9 cellular contexts compared by ENCODE assay signal in the genomic region with DNA sequence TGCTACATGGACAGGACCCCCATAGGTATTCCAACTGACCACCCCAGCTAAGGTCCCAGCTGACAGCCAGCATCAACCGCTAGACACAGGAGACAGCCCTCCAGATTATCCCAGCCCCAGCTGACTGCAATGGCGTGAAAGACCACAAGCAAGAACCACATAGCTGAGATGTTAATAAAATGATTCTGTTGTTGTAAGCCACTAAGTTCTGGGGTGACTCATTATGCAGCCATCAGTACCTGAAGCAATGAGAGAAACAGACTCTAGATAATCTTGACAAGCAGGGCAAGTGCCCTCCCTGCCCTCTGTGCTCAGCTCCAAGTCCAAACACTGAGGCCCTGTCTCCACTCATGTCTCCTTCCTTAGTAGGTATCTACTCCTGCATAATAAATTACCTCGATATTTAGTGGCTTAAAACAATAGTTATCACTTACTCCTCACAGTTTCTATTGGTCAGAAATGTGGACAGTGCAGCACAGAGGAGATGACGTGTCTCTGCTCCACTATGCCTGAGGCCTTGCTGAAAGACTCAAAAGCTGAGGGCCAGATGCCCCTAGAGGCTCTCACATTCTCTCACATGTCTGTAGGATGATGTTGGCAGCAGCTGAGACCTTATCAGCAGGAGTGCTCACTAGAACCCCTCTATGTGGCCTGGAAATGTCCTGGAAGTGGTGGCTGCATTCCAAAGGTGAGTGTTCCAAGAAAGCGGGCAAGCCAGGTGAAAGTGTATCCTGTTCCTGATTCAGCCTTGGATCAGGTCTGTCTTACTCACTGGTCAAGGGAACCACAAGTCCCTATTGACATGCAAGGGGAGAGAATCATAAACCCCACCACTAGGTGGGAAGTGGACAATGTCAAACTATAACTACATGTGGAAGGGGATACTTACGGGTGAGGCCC. TPM values are rescaled to one million over a fixed set of nuclear protein-coding genes. Genes with fewer than 3 reads are reported as not detected.
DNase-seq lines count a peak whose midpoint lies in the region; ATAC-seq and TF ChIP-seq lines count a peak whose summit lies in the region.
"Had no signal": no experiment of that assay in that cellular context is flagged by ENCODE, and none has a peak within 500 bp of the region (broad histone marks: within the 10 kb centered on the region; RNA-seq: fewer than 3 reads in every experiment).

No MANE protein-coding gene starts in this region.

- H3K4me3 ChIP-seq in fibroblast of mammary gland (ENCODE audit: control insufficient read depth, low read depth, low read length) (no peak overlapping the region), spleen (peak overlapping the region in 4 of 8 donors; percentile 5 to 94 (median 92))

- peak overlapping the region; percentile 88 for H3K4me3 Mint-ChIP-seq in activated CD8-positive, alpha-beta T cell treated with anti-CD3 and anti-CD28 coated beads for 36 hours

- peaks cover 79% of the 10 kb centered on the region for H3K36me3 Mint-ChIP-seq in activated CD8-positive, alpha-beta T cell treated with anti-CD3 and anti-CD28 coated beads for 36 hours (ENCODE audit: low read depth)

- no peaks in the 10 kb centered on the region for H3K27me3 Mint-ChIP-seq in activated CD8-positive, alpha-beta T cell treated with anti-CD3 and anti-CD28 coated beads for 36 hours

- DNase-seq in NK-92 treated with Interleukin-12 subunit alpha and Interleukin-12 subunit beta, amount 100 ng/mL, for 24 hours (lab: John Stamatoyannopoulos, UW): peak; percentile 35
- no peak for DNase-seq in NK-92 (lab: John Stamatoyannopoulos, UW; ENCODE audit: unreplicated experiment)
- DNase-seq in activated CD8-positive, alpha-beta T cell treated with anti-CD3 and anti-CD28 coated beads for 36 hours: no peak
- peak; percentile 78 for DNase-seq in fibroblast of mammary gland (ENCODE audit: low read depth)
- no peak for DNase-seq in spleen
- DNase-seq in SKM-1 treated with dmso at 0.1 percent for 144 hours (lab: John Stamatoyannopoulos, UW; ENCODE audit: unreplicated experiment): no peak
- DNase-seq in stimulated activated naive CD4-positive, alpha-beta T cell treated with Interleukin-2 at 50 U/mL for 16 hours (lab: John Stamatoyannopoulos, UW): no peak

- POLR2A ChIA-PET in activated CD8-positive, alpha-beta T cell treated with anti-CD3 and anti-CD28 coated beads for 36 hours (lab: Charles Lee): interaction anchor here (1.6 to 5.2 kb wide), 3 partner anchors 16 to 31 kb away, joined by 5 to 30 read pairs (median 6); no protein-coding TSS in a partner anchor

- H3K36me3 ChIP-seq in spleen: peaks cover 0 to 62% (median 9%) of the 10 kb centered on the region in 6 donors

- H3K27ac Mint-ChIP-seq in activated CD8-positive, alpha-beta T cell treated with anti-CD3 and anti-CD28 coated beads for 36 hours: peak overlapping the region; percentile 72

- no peaks in the 10 kb centered on the region for H3K9me3 Mint-ChIP-seq in activated CD8-positive, alpha-beta T cell treated with anti-CD3 and anti-CD28 coated beads for 36 hours

- CTCF ChIA-PET in activated CD8-positive, alpha-beta T cell treated with anti-CD3 and anti-CD28 coated beads for 36 hours (lab: Charles Lee): interaction anchor here (0.6 to 1.7 kb wide), 4 partner anchors 10 to 50 kb away, joined by 3 to 4 read pairs (median 4); no protein-coding TSS in a partner anchor

- peaks cover 72% of the 10 kb centered on the region for H3K4me1 Mint-ChIP-seq in activated CD8-positive, alpha-beta T cell treated with anti-CD3 and anti-CD28 coated beads for 36 hours (ENCODE audit: low read depth)

- ATAC-seq in activated CD8-positive, alpha-beta T cell treated with anti-CD3 and anti-CD28 coated beads for 36 hours: no peak
- ATAC-seq in HG03159 (IDR thresholded peaks at IDR 0.05; ENCODE audit: unreplicated experiment): no peak

- peaks cover 61 to 94% (median 89%) of the 10 kb centered on the region in 6 donors for H3K4me1 ChIP-seq in spleen

- no peaks in the 10 kb centered on the region for H3K9me3 ChIP-seq in spleen

- no peaks in the 10 kb centered on the region for H3K27me3 ChIP-seq in spleen (replicated peaks in 1 of 7)

- 66 to 82% (median 74%) methylated on average over 6 of the region's 6 CpGs for WGBS in spleen, 5 donors

- TF ChIP-seq CTCF in activated CD8-positive, alpha-beta T cell treated with anti-CD3 and anti-CD28 coated beads for 36 hours (IDR thresholded peaks at IDR 0.05): no peak
- peak; percentile 20 for TF ChIP-seq CTCF in fibroblast of mammary gland (conservative IDR thresholded peaks at IDR 0.05; ENCODE audit: control insufficient read depth, insufficient read depth, low read depth, low read length)
- peak in 2 of 11 experiments; percentile 12 to 20 for TF ChIP-seq CTCF in spleen (IDR thresholded peaks at IDR 0.05 in 8 of 11, conservative IDR thresholded peaks at IDR 0.05 in 3 of 11)

- no peak for TF ChIP-seq POLR2A in spleen (IDR thresholded peaks at IDR 0.05)

- peak overlapping the region in 6 of 8 donors; percentile 1 to 99 (median 98) for H3K27ac ChIP-seq in spleen
- H3K27ac ChIP-seq: 22Rv1 had no signal

- intact Hi-C loops in activated CD8-positive, alpha-beta T cell treated with anti-CD3 and anti-CD28 coated beads for 36 hours (cut with micrococcal nuclease): loop anchor here (5.0 kb wide), 1 partner anchor 37 kb away; no protein-coding TSS in a partner anchor
- intact Hi-C loops in spleen (cut with DNase I; ENCODE audit: low total_unique reads): no loop called here

RNA-seq across cellular contexts. Expression of a gene that starts 2.5 kb away (rescaled TPM):
- 100 to 1,000 TPM; 161 to 171 TPM for total RNA-seq in activated CD8-positive, alpha-beta T cell treated with anti-CD3 and anti-CD28 coated beads for 36 hours
- total RNA-seq in spleen: 100 to 1,000 TPM; 182 to 270 (median 252) TPM
- polyA plus RNA-seq in spleen: 100 to 1,000 TPM in 1 of 3 donors, 10 to 100 TPM in 2; 61.2 to 164 (median 74.9) TPM

Comparison
In these comparisons a context has a peak if more than half of its experiments do, and no peak if none do; other contexts are left out.
1. DNase-seq: peak in NK-92 treated with Interleukin-12 subunit alpha and Interleukin-12 subunit beta, amount 100 ng/mL, for 24 hours (single experiment) and fibroblast of mammary gland (single experiment); none in NK-92 (single experiment), activated CD8-positive, alpha-beta T cell treated with anti-CD3 and anti-CD28 coated beads for 36 hours (single experiment), spleen (single experiment), SKM-1 treated with dmso at 0.1 percent for 144 hours (single experiment) and stimulated activated naive CD4-positive, alpha-beta T cell treated with Interleukin-2 at 50 U/mL for 16 hours (single experiment).